ENCODE assay signal across 25 cellular contexts in genomic region chr4:180105362-180105761, GRCh38.
DNase-seq lines count a peak whose midpoint lies in the region; ATAC-seq, FAIRE-seq and TF ChIP-seq lines count a peak whose summit lies in the region.
"Had no signal": no experiment of that assay in that cellular context is flagged by ENCODE, and none has a peak within 500 bp of the region (broad histone marks: within the 10 kb centered on the region; RNA-seq: fewer than 3 reads in every experiment).

No MANE protein-coding gene starts in this region.

- in situ Hi-C loops in HepG2 (cut with HindIII; ENCODE audit: extremely low pct_ligation_motif_present, low pct_unique_long_range_greater_than_20kb), result no loop called here
- in situ Hi-C loops in IMR-90 (cut with MboI; ENCODE audit: low sequenced_read_pairs), result no loop called here

- H4K8ac ChIP-seq in IMR-90 (ENCODE audit: low read depth in 2 of 2, low read length in 2 of 2), result no peak overlapping the region
- no peak overlapping the region for H4K8ac ChIP-seq in H1 (ENCODE audit: extremely low read depth, insufficient read depth, low read length)

- no peaks in the 10 kb centered on the region for H3K27me3 ChIP-seq in HepG2 (ENCODE audit: control insufficient read depth in 1 of 2, insufficient read depth in 2 of 2, low read length in 2 of 2)
- H3K27me3 ChIP-seq in right lobe of liver, result no peaks in the 10 kb centered on the region
- no peaks in the 10 kb centered on the region for H3K27me3 ChIP-seq in IMR-90 (ENCODE audit: control insufficient read depth, insufficient read depth, low read length)
- no peaks in the 10 kb centered on the region for H3K27me3 ChIP-seq in H1 (replicated peaks in 1 of 4; ENCODE audit: control insufficient read depth in 3 of 4, extremely low read depth in 1 of 4, insufficient read depth in 3 of 4, low read length in 3 of 4)
- H3K27me3 ChIP-seq: BE2C, BLaER1 had no signal

- ATAC-seq in HepG2 (no peak), right lobe of liver (no peak), IMR-90 (ENCODE audit: low read depth) (no peak), GM19463 (IDR thresholded peaks at IDR 0.05; ENCODE audit: unreplicated experiment) (no peak)
- ATAC-seq: GM12878 had no signal

- H3K36me3 ChIP-seq in HepG2 (replicated peaks in 1 of 2; ENCODE audit: control insufficient read depth in 1 of 2, insufficient read depth in 2 of 2, low read length in 2 of 2) (no peaks in the 10 kb centered on the region), right lobe of liver (no peaks in the 10 kb centered on the region), IMR-90 (ENCODE audit: control insufficient read depth, insufficient read depth, low read length) (no peaks in the 10 kb centered on the region), H1 (ENCODE audit: control insufficient read depth in 2 of 4, insufficient read depth in 4 of 4, low read length in 3 of 4) (no peaks in the 10 kb centered on the region)
- H3K36me3 ChIP-seq: BE2C, BLaER1 had no signal

- H2BK12ac ChIP-seq in H1 (ENCODE audit: low read depth, low read length), result no peak overlapping the region

- no peaks in the 10 kb centered on the region for H4K20me1 ChIP-seq in HepG2 (ENCODE audit: insufficient read depth, low read length)
- no peaks in the 10 kb centered on the region for H4K20me1 ChIP-seq in IMR-90 (ENCODE audit: insufficient read depth, low read length)
- no peaks in the 10 kb centered on the region for H4K20me1 ChIP-seq in H1 (replicated peaks in 1 of 2; ENCODE audit: control insufficient read depth in 1 of 2, insufficient read depth in 2 of 2, low read length in 2 of 2)
- H4K20me1 ChIP-seq: BLaER1 had no signal

- H3K14ac ChIP-seq in IMR-90 (replicated peaks; ENCODE audit: low read depth, low read length) (no peak overlapping the region), H1 (ENCODE audit: insufficient read length) (no peak overlapping the region)

- H3K4ac ChIP-seq in IMR-90 (ENCODE audit: low read depth, low read length), result no peak overlapping the region
- no peak overlapping the region for H3K4ac ChIP-seq in H1 (replicated peaks; ENCODE audit: insufficient read length, low read depth, low read length)

- WGBS in HepG2 (ENCODE audit: low lambda C conversion rate), result 0% methylated on average over 3 of the region's 3 CpGs
- 63% methylated on average over 3 of the region's 3 CpGs for WGBS in right lobe of liver (ENCODE audit: insufficient coverage, low coverage, low lambda C conversion rate, missing lambda C conversion rate)
- WGBS in IMR-90 (ENCODE audit: extremely low coverage in 2 of 2, insufficient read length in 1 of 2), 2 experiments, result no CpG with 5 or more reads among the region's 3 CpGs
- WGBS in H1 (ENCODE audit: extremely low coverage in 1 of 2, insufficient coverage in 1 of 2, insufficient read length in 1 of 2, insufficient replicate concordance in 2 of 2, low coverage in 1 of 2, low lambda C conversion rate in 2 of 2, missing lambda C conversion rate in 1 of 2), 2 experiments, result 93% methylated on average over 3 of the region's 3 CpGs; no CpG with 5 or more reads in 1 of the 2 experiments

- intact Hi-C loops in HepG2 (cut with micrococcal nuclease; ENCODE audit: unreplicated experiment), result no loop called here
- intact Hi-C loops in right lobe of liver (cut with DNase I), result no loop called here
- intact Hi-C loops in IMR-90 (cut with micrococcal nuclease), result no loop called here

- no TSS peak for BruUV-seq in HepG2 (replicated peaks; lab: Mats Ljungman, UMichigan)
- no TSS peak for BruUV-seq in IMR-90 (replicated peaks; lab: Mats Ljungman, UMichigan)

- H3K79me2 ChIP-seq in HepG2 (ENCODE audit: insufficient read depth, low read length) (no peaks in the 10 kb centered on the region), H1 (ENCODE audit: control insufficient read depth in 1 of 2, insufficient read depth in 2 of 2, low read length in 2 of 2) (no peaks in the 10 kb centered on the region)

- H3K56ac ChIP-seq in IMR-90 (ENCODE audit: extremely low read depth, insufficient read depth, low read length), result no peak overlapping the region
- H3K56ac ChIP-seq in H1 (replicated peaks; ENCODE audit: insufficient read length, low read depth, low read length), result no peak overlapping the region

- H3K9me3 ChIP-seq in HepG2 (ENCODE audit: low read length) (no peaks in the 10 kb centered on the region), right lobe of liver (no peaks in the 10 kb centered on the region), IMR-90 (ENCODE audit: control insufficient read depth, insufficient read depth, low read length) (no peaks in the 10 kb centered on the region), H1 (ENCODE audit: insufficient read depth in 2 of 2, low read depth in 1 of 2, low read length in 1 of 2) (no peaks in the 10 kb centered on the region)
- H3K9me3 ChIP-seq: BE2C, BLaER1 had no signal

- POLR2A ChIA-PET in HepG2 (lab: Yijun Ruan, JAX), result no interaction called here
- POLR2A ChIA-PET in IMR-90 (lab: Charles Lee; ENCODE audit: unreplicated experiment), result no interaction called here
- POLR2A ChIA-PET in H1 (lab: Charles Lee; ENCODE audit: partially characterized antibody), result no interaction called here

- H2AK9ac ChIP-seq in IMR-90 (replicated peaks; ENCODE audit: low read depth, low read length, poor library complexity), result no peak overlapping the region

- H4K5ac ChIP-seq in IMR-90 (ENCODE audit: low read depth, low read length), result no peak overlapping the region
- no peak overlapping the region for H4K5ac ChIP-seq in H1 (ENCODE audit: insufficient read length, low read depth, low read length)

- TF ChIP-seq EP300 in HepG2 (IDR thresholded peaks at IDR 0.05; ENCODE audit: low read depth in 2 of 2, low read length in 2 of 2) (no peak), HepG2 (CRISPR knock-in tag; IDR thresholded peaks at IDR 0.05; ENCODE audit: borderline replicate concordance) (no peak), H1 (IDR thresholded peaks at IDR 0.05; ENCODE audit: borderline replicate concordance in 1 of 2, low read depth in 2 of 2, low read length in 2 of 2) (no peak)

- dilution Hi-C loops in IMR-90 (cut with HindIII; ENCODE audit: low sequenced_read_pairs, unreplicated experiment), result no loop called here

- TF ChIP-seq CTCF in HepG2 (CRISPR knock-in tag; IDR thresholded peaks at IDR 0.05) (no peak), right lobe of liver (IDR thresholded peaks at IDR 0.05) (no peak), IMR-90 (conservative IDR thresholded peaks at IDR 0.05; ENCODE audit: low read depth, low read length) (no peak), H1 (IDR thresholded peaks at IDR 0.05; ENCODE audit: control extremely low read depth in 1 of 3, insufficient read depth in 1 of 3, low read depth in 1 of 3, low read length in 3 of 3) (no peak)

- no peak overlapping the region for H2AFZ ChIP-seq in HepG2 (ENCODE audit: low read length)
- H2AFZ ChIP-seq in IMR-90 (replicated peaks; ENCODE audit: low read length, poor library complexity), result no peak overlapping the region
- no peak overlapping the region for H2AFZ ChIP-seq in H1 (ENCODE audit: low read length)

- H2BK5ac ChIP-seq in IMR-90 (ENCODE audit: low read depth, low read length, poor library complexity, severe bottlenecking) (no peak overlapping the region), H1 (ENCODE audit: low read depth, low read length) (no peak overlapping the region)

- no peaks in the 10 kb centered on the region for H3K4me1 ChIP-seq in HepG2 (ENCODE audit: insufficient read depth, low read length)
- no peaks in the 10 kb centered on the region for H3K4me1 ChIP-seq in right lobe of liver
- H3K4me1 ChIP-seq in IMR-90 (ENCODE audit: control insufficient read depth, insufficient read depth, low read length), result no peaks in the 10 kb centered on the region
- H3K4me1 ChIP-seq in H1 (replicated peaks in 1 of 4; ENCODE audit: control insufficient read depth in 3 of 4, insufficient read depth in 4 of 4, low read length in 3 of 4), result peaks cover 0 to 4% (median 0%) of the 10 kb centered on the region in 4 experiments; a peak in 1 of 7 replicates

- no peaks in the 10 kb centered on the region for H3K23me2 ChIP-seq in H1 (ENCODE audit: low read depth, low read length)

- TF ChIP-seq RAD21 in HepG2 (CRISPR knock-in tag; IDR thresholded peaks at IDR 0.05), result no peak
- TF ChIP-seq RAD21 in IMR-90 (IDR thresholded peaks at IDR 0.05; ENCODE audit: low read length), result no peak
- no peak for TF ChIP-seq RAD21 in H1 (IDR thresholded peaks at IDR 0.05 in 1 of 2, conservative IDR thresholded peaks at IDR 0.05 in 1 of 2; ENCODE audit: low read depth in 2 of 2, low read length in 2 of 2)

- no peak for FAIRE-seq in HepG2 (lab: Jason Lieb, UNC)
- no peak for FAIRE-seq in H1 (lab: Jason Lieb, UNC)
- FAIRE-seq: GM12878, GM12892, GM18507 had no signal

- H3K79me1 ChIP-seq in IMR-90 (ENCODE audit: low read depth in 1 of 2, low read length in 2 of 2), result no peaks in the 10 kb centered on the region
- no peaks in the 10 kb centered on the region for H3K79me1 ChIP-seq in H1 (ENCODE audit: low read depth, low read length)

- H3K9me1 ChIP-seq in IMR-90 (ENCODE audit: insufficient read depth, low read length), result no peaks in the 10 kb centered on the region

- H3K27ac ChIP-seq in HepG2 (ENCODE audit: extremely low read length, insufficient read depth, low read length), result no peak overlapping the region
- H3K27ac ChIP-seq in right lobe of liver, result no peak overlapping the region
- no peak overlapping the region for H3K27ac ChIP-seq in IMR-90 (ENCODE audit: insufficient read depth, low read length)
- H3K27ac ChIP-seq in H1 (ENCODE audit: low read depth, low read length), result no peak overlapping the region
- H3K27ac ChIP-seq: 22Rv1, BLaER1 had no signal

- H3K4me2 ChIP-seq in HepG2 (ENCODE audit: low read depth, low read length) (no peak overlapping the region), IMR-90 (ENCODE audit: low read depth, low read length) (no peak overlapping the region), H1 (ENCODE audit: insufficient read depth in 1 of 2, low read depth in 2 of 2, low read length in 2 of 2) (no peak overlapping the region)
- H3K4me2 ChIP-seq: BLaER1 had no signal

- H2BK20ac ChIP-seq in IMR-90 (ENCODE audit: low read depth, low read length), result no peak overlapping the region
- H2BK20ac ChIP-seq in H1 (ENCODE audit: low read length), result no peak overlapping the region

- H3K18ac ChIP-seq in IMR-90 (ENCODE audit: low read depth, low read length), result no peak overlapping the region
- H3K18ac ChIP-seq in H1 (ENCODE audit: extremely low read depth, low read length), result no peak overlapping the region

- H3K23ac ChIP-seq in IMR-90 (ENCODE audit: low read depth, low read length), result no peak overlapping the region
- H3K23ac ChIP-seq in H1 (ENCODE audit: insufficient read length), result no peak overlapping the region

- H2BK15ac ChIP-seq in IMR-90 (ENCODE audit: low read depth, low read length), result no peak overlapping the region
- no peak overlapping the region for H2BK15ac ChIP-seq in H1 (ENCODE audit: low read length)

- H3K4me3 ChIP-seq in HepG2 (replicated peaks in 1 of 3; ENCODE audit: insufficient read depth in 1 of 3, low read depth in 2 of 3, low read length in 3 of 3) (no peak overlapping the region), right lobe of liver (no peak overlapping the region), IMR-90 (ENCODE audit: insufficient read depth, low read depth, low read length) (no peak overlapping the region), H1 (ENCODE audit: extremely low read depth in 1 of 4, insufficient read depth in 2 of 4, low read depth in 3 of 4, low read length in 4 of 4) (no peak overlapping the region)
- H3K4me3 ChIP-seq: BLaER1, GM12878 had no signal

- DNase-seq in HepG2 (ENCODE audit: low spot score), result no peak
- no peak for DNase-seq in right lobe of liver
- DNase-seq in IMR-90, result no peak
- DNase-seq in H1 (ENCODE audit: low read depth in 1 of 2, low spot score in 2 of 2), result no peak
- DNase-seq in SIG-M5 treated with dmso at 0.1 percent for 504 hours (lab: John Stamatoyannopoulos, UW; ENCODE audit: unreplicated experiment), result no peak
- DNase-seq: ACHN; BE2C; C1 segment of cervical spinal cord; CD4-positive, alpha-beta memory T cell; CD4-positive, CD25-positive, alpha-beta regulatory T cell; CD8-positive, alpha-beta memory T cell; COR-L47; DMS 273 treated with DMSO at 0.1 percent for 48 hours; DMS153; DMS53; DMS79; DND-41; EL; GDM1 had no signal

- H2BK120ac ChIP-seq in IMR-90 (ENCODE audit: low read depth, low read length) (no peak overlapping the region), H1 (replicated peaks; ENCODE audit: low read depth, low read length) (no peak overlapping the region)

- H4K91ac ChIP-seq in IMR-90 (ENCODE audit: insufficient read depth, low read depth, low read length), result no peak overlapping the region
- no peak overlapping the region for H4K91ac ChIP-seq in H1 (replicated peaks; ENCODE audit: insufficient read length, low read length)

- no peak for TF ChIP-seq POLR2A in HepG2 (IDR thresholded peaks at IDR 0.05; ENCODE audit: insufficient read depth in 1 of 2, low read depth in 2 of 2, low read length in 2 of 2)
- no peak for TF ChIP-seq POLR2A in right lobe of liver (IDR thresholded peaks at IDR 0.05)
- no peak for TF ChIP-seq POLR2A in IMR-90 (IDR thresholded peaks at IDR 0.05; ENCODE audit: low read depth, low read length)
- TF ChIP-seq POLR2A in H1 (IDR thresholded peaks at IDR 0.05; ENCODE audit: control extremely low read depth in 1 of 2, low read depth in 2 of 2, low read length in 2 of 2), result no peak

- CTCF ChIA-PET in HepG2 (lab: Yijun Ruan, JAX; ENCODE audit: low intra/inter-chr PET ratio, low total read pairs) (no interaction called here), IMR-90 (lab: Yijun Ruan, JAX) (no interaction called here), H1 (lab: Charles Lee; ENCODE audit: partially characterized antibody) (no interaction called here)

- H2AK5ac ChIP-seq in IMR-90 (ENCODE audit: low read depth, low read length) (no peak overlapping the region), H1 (ENCODE audit: low read depth, low read length) (no peak overlapping the region)

- H3K9ac ChIP-seq in HepG2 (ENCODE audit: insufficient read depth, low read depth, low read length) (no peak overlapping the region), IMR-90 (ENCODE audit: low read depth, low read length) (no peak overlapping the region), H1 (replicated peaks in 1 of 4; ENCODE audit: extremely low read depth in 1 of 4, low read depth in 3 of 4, low read length in 3 of 4) (no peak overlapping the region)
- H3K9ac ChIP-seq: BLaER1 had no signal

Comparison
In these comparisons a context has a peak if more than half of its experiments do, and no peak if none do; other contexts are left out.
1. Of the 41 proteins assayed by ChIP-seq in both HepG2 and H1: peak only in HepG2: none; only in H1: none; in both: MAFK; in neither: 40.